ENCODE assay signal across 21 cellular contexts in genomic region chr7:101998029-101998903, GRCh38.
DNase-seq lines count a peak whose midpoint lies in the region; ATAC-seq and TF ChIP-seq lines count a peak whose summit lies in the region.
"Had no signal": no experiment of that assay in that cellular context is flagged by ENCODE, and none has a peak within 500 bp of the region (broad histone marks: within the 10 kb centered on the region; RNA-seq: fewer than 3 reads in every experiment).

No MANE protein-coding gene starts in this region.

- DNase-seq in DND-41 (no peak), cerebellar cortex (ENCODE audit: low spot score) (peak; percentile 67), occipital lobe (lab: John Stamatoyannopoulos, UW) (peak; percentile 37), GM13977 (ENCODE audit: low spot score) (no peak), OCI-M1 (lab: John Stamatoyannopoulos, UW) (no peak), cortex of kidney (lab: John Stamatoyannopoulos, UW) (no peak)
- DNase-seq: activated CD4-positive, alpha-beta T cell treated with anti-CD3 and anti-CD28 coated beads, Interleukin-2, amount 50 U/mL, for 48 hours; activated naive CD4-positive, alpha-beta T cell; activated T-cell treated with anti-CD3 and anti-CD28 coated beads for 4 hours; amniotic stem cell; COR-L47; Kasumi-1; NCI-H1092 treated with DMSO at 0.1 percent for 48 hours; NCI-H510A treated with DMSO at 0.1 percent for 48 hours; SHP77 treated with DMSO at 0.1 percent for 48 hours; stimulated activated CD4-positive, alpha-beta T cell treated with anti-CD3 and anti-CD28 coated beads, Interleukin-1b, Interleukin-23, amount 100 ng/mL, for 48 hours; transverse colon had no signal

- peak overlapping the region; percentile 52 for H3K9ac ChIP-seq in DND-41 (ENCODE audit: low read depth, low read length)

- ATAC-seq in DND-41 (ENCODE audit: insufficient read depth, low read depth) (0 out of 3 replicates have a peak, but pooled peaks have one; percentile 13), GM18873 (IDR thresholded peaks at IDR 0.05; ENCODE audit: low FRiP score, unreplicated experiment) (no peak)

- no peak overlapping the region for H2AFZ ChIP-seq in DND-41 (ENCODE audit: low read depth, low read length)

- peak overlapping the region; percentile 96 for H3K27ac ChIP-seq in DND-41 (ENCODE audit: low read length)
- peak overlapping the region; percentile 77 for H3K27ac ChIP-seq in KOPT-K1 (ENCODE audit: low read depth, low read length, poor library complexity, severe bottlenecking)
- H3K27ac ChIP-seq: transverse colon, VCaP had no signal

- in situ Hi-C loops in GM13977 (cut with MboI; ENCODE audit: low pct_unique_long_range_greater_than_20kb, low sequenced_read_pairs, unreplicated experiment), result loop anchor here (10.0 kb wide), 1 partner anchor 237 kb away; no protein-coding TSS in a partner anchor

- H3K36me3 ChIP-seq in DND-41 (ENCODE audit: insufficient read depth, low read length) (peaks cover 4% of the 10 kb centered on the region; the same call in 1 of the 2 replicates), KOPT-K1 (ENCODE audit: insufficient read depth, low read length) (no peaks in the 10 kb centered on the region)
- H3K36me3 ChIP-seq: cardiac muscle cell, transverse colon had no signal

- H3K27me3 ChIP-seq in DND-41 (ENCODE audit: insufficient read depth, low read length, poor library complexity), result no peaks in the 10 kb centered on the region
- H3K27me3 ChIP-seq: cardiac muscle cell, transverse colon had no signal

- no peaks in the 10 kb centered on the region for H4K20me1 ChIP-seq in DND-41 (ENCODE audit: insufficient read depth, low read length)

- H3K9me3 ChIP-seq in DND-41 (ENCODE audit: insufficient read depth, low read length, severe bottlenecking) (no peaks in the 10 kb centered on the region), KOPT-K1 (ENCODE audit: insufficient read depth, low read length, poor library complexity, severe bottlenecking) (no peaks in the 10 kb centered on the region)
- H3K9me3 ChIP-seq: transverse colon had no signal

- H3K79me2 ChIP-seq in DND-41 (ENCODE audit: insufficient read depth, low read length), result peaks cover 91% of the 10 kb centered on the region

- 0 out of 2 replicates have a peak overlapping the region, but pooled peaks have one; percentile 9 for H3K4me2 ChIP-seq in DND-41 (ENCODE audit: insufficient read depth, low read length)

- TF ChIP-seq CTCF in DND-41 (IDR thresholded peaks at IDR 0.05; ENCODE audit: borderline replicate concordance, extremely low read depth, low read length, poor library complexity, severe bottlenecking), result no peak
- no peak for TF ChIP-seq CTCF in GM13977 (IDR thresholded peaks at IDR 0.05; ENCODE audit: extremely low read depth, insufficient read depth, missing control alignments)

- H3K4me1 ChIP-seq in DND-41 (ENCODE audit: insufficient read depth, low read length), result peaks cover 66% of the 10 kb centered on the region
- H3K4me1 ChIP-seq: transverse colon had no signal

- no peak overlapping the region for H3K4me3 ChIP-seq in DND-41 (ENCODE audit: low read depth in 1 of 2, low read length in 2 of 2)
- H3K4me3 ChIP-seq: cardiac muscle cell, transverse colon had no signal

Comparison
In these comparisons a context has a peak if more than half of its experiments do, and no peak if none do; other contexts are left out.
1. DNase-seq: peak in cerebellar cortex (single experiment) and occipital lobe (single experiment); none in DND-41 (single experiment), GM13977 (single experiment), OCI-M1 (single experiment) and cortex of kidney (single experiment).